10 cellular contexts compared by ENCODE assay signal in genomic region chr9:99244300-99245260, GRCh38. TPM values are rescaled to one million over a fixed set of nuclear protein-coding genes. Genes with fewer than 3 reads are reported as not detected.
DNase-seq lines count a peak whose midpoint lies in the region; ATAC-seq, FAIRE-seq and TF ChIP-seq lines count a peak whose summit lies in the region.
"Had no signal": no experiment of that assay in that cellular context is flagged by ENCODE, and none has a peak within 500 bp of the region (broad histone marks: within the 10 kb centered on the region; RNA-seq: fewer than 3 reads in every experiment).

No MANE protein-coding gene starts in this region.

- ATAC-seq in GM18867 (IDR thresholded peaks at IDR 0.05; ENCODE audit: unreplicated experiment) (peak; percentile 95), GM21576 (IDR thresholded peaks at IDR 0.05; ENCODE audit: unreplicated experiment) (peak; percentile 97), HG03354 (IDR thresholded peaks at IDR 0.05; ENCODE audit: poor library complexity, severe bottlenecking, unreplicated experiment) (peak; percentile 97), GM12878 (peak; percentile 96)

- TF ChIP-seq CTCF in GM12878 (IDR thresholded peaks at IDR 0.05 in 2 of 3, conservative IDR thresholded peaks at IDR 0.05 in 1 of 3; ENCODE audit: control insufficient read depth in 2 of 3, extremely low read depth in 1 of 3, insufficient read depth in 1 of 3, low read depth in 3 of 3, low read length in 3 of 3) (no peak), BE2C (IDR thresholded peaks at IDR 0.05; ENCODE audit: low read depth, low read length) (no peak)

- FAIRE-seq in GM12878 (lab: Jason Lieb, UNC), result peak; percentile 88
- no peak for FAIRE-seq in HTR-8/SVneo (lab: Jason Lieb, UNC)
- FAIRE-seq: G401.6 had no signal

- H3K9me3 ChIP-seq in GM12878 (replicated peaks; ENCODE audit: control insufficient read depth, insufficient read depth, low read length) (no peaks in the 10 kb centered on the region; the same call in 1 of the 3 replicates), BE2C (no peaks in the 10 kb centered on the region)
- H3K9me3 ChIP-seq: lower lobe of right lung had no signal

- H3K4me2 ChIP-seq in GM12878 (ENCODE audit: control insufficient read depth, insufficient read depth), result peak overlapping the region; percentile 61

- POLR2A ChIA-PET in GM12878 (lab: Charles Lee), result interaction anchor here (0.6 to 2.8 kb wide), 11 partner anchors 8 to 1099 kb away, joined by 4 to 11 read pairs (median 5); partner anchors contain the start of genes ALG2 and SEC61B

- in situ Hi-C loops in GM12878 (cut with MboI), result no loop called here

- SMC1A ChIA-PET in GM12878 (lab: Charles Lee; ENCODE audit: uncharacterized antibody, unreplicated experiment), result interaction anchor here (0.7 to 8.7 kb wide), 12 partner anchors 9 to 78 kb away, joined by 3 to 143 read pairs (median 4); no protein-coding TSS in a partner anchor

- TF ChIP-seq EP300 in GM12878 (IDR thresholded peaks at IDR 0.05; ENCODE audit: borderline replicate concordance in 1 of 2, control insufficient read depth in 1 of 2, low read depth in 2 of 2, low read length in 2 of 2), result peak; percentile 84 to 96

- TF ChIP-seq POLR2A in GM12878 (IDR thresholded peaks at IDR 0.05; ENCODE audit: low read depth, low read length), result no peak

- DNase-seq in GM12878 (ENCODE audit: low read depth, low spot score) (peak; percentile 68), NCI-H748 treated with DMSO at 0.1 percent for 48 hours (lab: John Stamatoyannopoulos, UW) (no peak), HTR-8/SVneo (ENCODE audit: insufficient read length, low spot score) (no peak), BE2C (no peak), NCI-H187 (lab: John Stamatoyannopoulos, UW) (no peak)
- DNase-seq: lower lobe of right lung had no signal

- RAD21 ChIA-PET in GM12878 (lab: Charles Lee; ENCODE audit: unreplicated experiment), result interaction anchor here (1.1 to 8.7 kb wide), 7 partner anchors 10 to 840 kb away, joined by 3 to 87 read pairs (median 4); no protein-coding TSS in a partner anchor

- peaks cover 31% of the 10 kb centered on the region for H3K4me1 ChIP-seq in GM12878 (ENCODE audit: control insufficient read depth, insufficient read depth, low read length)
- peaks cover 2% of the 10 kb centered on the region for H3K4me1 ChIP-seq in BE2C
- H3K4me1 ChIP-seq: lower lobe of right lung had no signal

- peak overlapping the region; percentile 32 for H3K9ac ChIP-seq in GM12878 (ENCODE audit: control insufficient read depth, insufficient read depth, low read length)

- WGBS in GM12878 (ENCODE audit: insufficient coverage, insufficient replicate concordance, low lambda C conversion rate, missing lambda C conversion rate), result 27% methylated on average over 4 of the region's 4 CpGs

- H2AFZ ChIP-seq in GM12878 (ENCODE audit: control insufficient read depth, low read depth, low read length), result peak overlapping the region; percentile 67

- intact Hi-C loops in GM12878 (cut with micrococcal nuclease; ENCODE audit: unreplicated experiment), result loop anchor here (1.0 kb wide), 1 partner anchor 8 kb away; no protein-coding TSS in a partner anchor

- H4K20me1 ChIP-seq in GM12878 (ENCODE audit: control insufficient read depth, insufficient read depth), result no peaks in the 10 kb centered on the region

- peak overlapping the region; percentile 94 for H3K27ac ChIP-seq in GM12878 (ENCODE audit: control insufficient read depth, insufficient read depth)
- H3K27ac ChIP-seq: lower lobe of right lung had no signal

- CTCF ChIA-PET in GM12878 (lab: Yijun Ruan, JAX), result interaction anchor here (1.0 to 9.1 kb wide), 8 partner anchors 8 to 46 kb away, joined by 3 to 70 read pairs (median 4); no protein-coding TSS in a partner anchor

- no peak for TF ChIP-seq RAD21 in GM12878 (IDR thresholded peaks at IDR 0.05; ENCODE audit: insufficient read depth, low read depth, low read length)

- H3K27me3 ChIP-seq in GM12878 (replicated peaks in 1 of 2; ENCODE audit: control insufficient read depth in 2 of 2, insufficient read depth in 2 of 2, low read length in 1 of 2), result no peaks in the 10 kb centered on the region
- H3K27me3 ChIP-seq in BE2C, result no peaks in the 10 kb centered on the region

- TSS peak; percentile 97 for BruUV-seq in GM12878 (replicated peaks; lab: Mats Ljungman, UMichigan)

- no peaks in the 10 kb centered on the region for H3K79me2 ChIP-seq in GM12878 (ENCODE audit: control insufficient read depth, insufficient read depth, low read length)

- H3K36me3 ChIP-seq in GM12878 (ENCODE audit: control insufficient read depth in 2 of 2, insufficient read depth in 2 of 2, low read length in 1 of 2) (peaks cover 0 to 3% of the 10 kb centered on the region in 2 experiments; a peak in 2 of 4 replicates), BE2C (no peaks in the 10 kb centered on the region; the same call in 1 of the 2 replicates)

- H3K4me3 ChIP-seq in GM12878, result no peak overlapping the region
- no peak overlapping the region for H3K4me3 ChIP-seq in BE2C (ENCODE audit: low read depth, low read length)
- H3K4me3 ChIP-seq: lower lobe of right lung had no signal

TF ChIP-seq in GM12878, 131 proteins besides CTCF, POLR2A, EP300 and RAD21 (continues in another document):
- no peak for TF ChIP-seq FOS (IDR thresholded peaks at IDR 0.05; ENCODE audit: borderline replicate concordance, extremely low read depth, insufficient read length)
- peak; percentile 47 for TF ChIP-seq SP1 (IDR thresholded peaks at IDR 0.05; ENCODE audit: low read depth, low read length)
- TF ChIP-seq NFXL1 (IDR thresholded peaks at IDR 0.05; ENCODE audit: borderline replicate concordance), result no peak
- TF ChIP-seq PAX8 (IDR thresholded peaks at IDR 0.05), result no peak; the same call in 1 of the 2 replicates
- no peak for TF ChIP-seq FOXK2 (IDR thresholded peaks at IDR 0.05)
- peak; percentile 89 for TF ChIP-seq DPF2 (IDR thresholded peaks at IDR 0.05)
- TF ChIP-seq NKRF (conservative IDR thresholded peaks at IDR 0.05), result no peak
- TF ChIP-seq HDGF (IDR thresholded peaks at IDR 0.05), result peak; percentile 99
- TF ChIP-seq ZBED1 (IDR thresholded peaks at IDR 0.05; ENCODE audit: borderline replicate concordance), result no peak
- no peak for TF ChIP-seq SMAD5 (IDR thresholded peaks at IDR 0.05; ENCODE audit: low read depth)
- TF ChIP-seq ETV6 (conservative IDR thresholded peaks at IDR 0.05 in 1 of 2, IDR thresholded peaks at IDR 0.05 in 1 of 2; ENCODE audit: borderline replicate concordance in 1 of 2, low read depth in 1 of 2), result peak in 1 of 2 experiments; percentile 75; a peak in 1 of 4 replicates

RNA-seq across cellular contexts. Expression of gene SEC61B, which starts 22.5 kb away (rescaled TPM):
- total RNA-seq in GM12878 (2013; cell fraction: nucleolus; rRNA removed), result 26.3 and 28.5 TPM in 2 replicates
- 255 and 282 TPM in 2 replicates for total RNA-seq in GM12878 (2014; rRNA removed)
- 318 and 349 TPM in 2 replicates for total RNA-seq in GM12878 (2014; rRNA removed; fragmentation: Illumina TruSeq; extraction: Trizol)
- total RNA-seq in GM12878 (2021), result 267 and 278 TPM in 2 replicates
- 650 TPM for polyA plus RNA-seq in GM12878 (2011; ENCODE audit: low read depth)
- 257 and 280 TPM in 2 replicates for polyA plus RNA-seq in GM12878 (2011; rRNA removed)
- 360 and 365 TPM in 2 replicates for polyA plus RNA-seq in GM12878 (2011; cell fraction: cytosol; rRNA removed)
- 136 and 154 TPM in 2 replicates for polyA plus RNA-seq in GM12878 (2011; cell fraction: nucleus; rRNA removed)
- 422 and 604 TPM in 2 replicates for polyA plus RNA-seq in GM12878 (2012)
- 239 and 335 TPM in 2 replicates for polyA plus RNA-seq in GM12878 (2014; fragmentation: Illumina TruSeq; extraction: Trizol)
- polyA plus RNA-seq in GM12878 (2014; fragmentation: Nextera tagmentation; extraction: Ambion mirVana), result 100 to 1,000 TPM; 108 to 229 TPM
- polyA plus RNA-seq in GM12878 (2014; rRNA removed), result 384 and 396 TPM in 2 replicates
- polyA plus RNA-seq in GM12878 (2016; fragmentation: Nextera tagmentation; extraction: Ambion mirVana), result 100 to 1,000 TPM; 721 to 747 TPM
- 62.5 and 68.0 TPM in 2 replicates for polyA minus RNA-seq in GM12878 (2011; rRNA and poly(A)+ RNA removed)
- 22.1 and 25.8 TPM in 2 replicates for polyA minus RNA-seq in GM12878 (2011; cell fraction: cytosol; rRNA and poly(A)+ RNA removed)
- polyA minus RNA-seq in GM12878 (2011; cell fraction: nucleus; rRNA and poly(A)+ RNA removed), result 28.2 and 46.9 TPM in 2 replicates
- 283 TPM for polyA plus RNA-seq in BE2C (2012; ENCODE audit: insufficient read depth, insufficient read length, low read depth)

RNA-seq across cellular contexts. Expression of gene ALG2, which starts 22.8 kb away (rescaled TPM):
- total RNA-seq in GM12878 (2013; cell fraction: nucleolus; rRNA removed), result 49.9 and 52.5 TPM in 2 replicates
- total RNA-seq in GM12878 (2014; rRNA removed) (43.0 and 45.2 TPM in 2 replicates), GM12878 (2014; rRNA removed; fragmentation: Illumina TruSeq; extraction: Trizol) (34.6 and 34.9 TPM in 2 replicates), GM12878 (2021) (31.7 and 33.0 TPM in 2 replicates)
- 27.8 TPM for polyA plus RNA-seq in GM12878 (2011; ENCODE audit: low read depth)
- polyA plus RNA-seq in GM12878 (2011; rRNA removed) (44.7 and 56.1 TPM in 2 replicates), GM12878 (2014; fragmentation: Illumina TruSeq; extraction: Trizol) (40.9 and 53.2 TPM in 2 replicates), GM12878 (2014; fragmentation: Nextera tagmentation; extraction: Ambion mirVana) (10 to 100 TPM in 1 of 2 experiments, 1 to 10 TPM in 1; 8.8 to 17.8 TPM), GM12878 (2014; rRNA removed) (36.3 and 37.2 TPM in 2 replicates), GM12878 (2016; fragmentation: Nextera tagmentation; extraction: Ambion mirVana) (10 to 100 TPM; 50.8 to 52.5 TPM)
- polyA plus RNA-seq in GM12878 (2011; cell fraction: cytosol; rRNA removed), result 31.6 and 31.8 TPM in 2 replicates
- 24.9 and 27.6 TPM in 2 replicates for polyA plus RNA-seq in GM12878 (2011; cell fraction: nucleus; rRNA removed)
- 30.4 and 32.4 TPM in 2 replicates for polyA plus RNA-seq in GM12878 (2012)
- polyA minus RNA-seq in GM12878 (2011; rRNA and poly(A)+ RNA removed), result 22.4 and 26.1 TPM in 2 replicates
- 8.8 and 9.9 TPM in 2 replicates for polyA minus RNA-seq in GM12878 (2011; cell fraction: cytosol; rRNA and poly(A)+ RNA removed)
- 15.4 and 21.9 TPM in 2 replicates for polyA minus RNA-seq in GM12878 (2011; cell fraction: nucleus; rRNA and poly(A)+ RNA removed)
- 77.9 TPM for polyA plus RNA-seq in BE2C (2012; ENCODE audit: insufficient read depth, insufficient read length, low read depth)
